1 cellular context compared by ENCODE assay signal in the genomic region with DNA sequence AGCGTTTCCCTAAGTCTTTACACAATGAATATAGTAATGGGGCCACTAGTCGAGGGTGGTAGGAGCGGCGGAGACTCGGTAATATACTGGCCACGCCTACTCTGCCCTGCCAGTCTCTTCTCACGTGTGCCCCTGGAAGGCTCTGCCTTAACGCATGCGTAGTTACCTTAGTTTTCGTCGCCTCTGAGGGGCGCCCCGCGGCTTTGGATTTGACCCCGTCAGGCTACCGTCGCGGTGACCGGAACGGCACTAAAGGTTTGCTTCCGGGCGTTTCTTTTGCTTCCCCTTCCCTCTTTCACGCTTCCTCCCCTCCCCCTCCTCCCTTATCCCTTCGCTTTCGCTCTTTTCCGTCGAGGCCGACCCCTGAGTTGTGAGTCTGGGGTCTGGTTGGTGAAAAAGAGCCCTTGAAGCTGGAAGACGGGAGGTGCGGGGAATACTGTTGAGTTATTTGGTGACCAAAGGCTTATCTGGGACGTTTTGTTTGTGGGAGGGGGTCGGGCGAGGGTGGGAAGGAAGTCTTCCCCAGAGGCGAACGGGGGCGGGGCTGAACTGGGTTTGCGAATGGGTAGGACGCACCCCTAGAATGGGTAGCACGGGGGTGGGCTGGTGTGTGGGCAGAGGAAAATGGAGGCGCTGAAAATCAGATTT.
TF ChIP-seq lines count a peak whose summit lies in the region.

A gene (plus strand): TSS at position 270 of the 648 bp plus-strand sequence. CDS start 1,352 bp downstream, outside the sequence.

TF ChIP-seq in H1, 55 proteins besides CTCF, POLR2A, EP300 and RAD21 (continued from another document):
- peak; percentile 42; the same call in 1 of the 2 replicates for TF ChIP-seq CREB1 (IDR thresholded peaks at IDR 0.05)
- no peak for TF ChIP-seq CBX8 (IDR thresholded peaks at IDR 0.05; ENCODE audit: borderline replicate concordance, low read depth, low read length)
- TF ChIP-seq GABPA (IDR thresholded peaks at IDR 0.05; ENCODE audit: borderline replicate concordance, insufficient read depth, low read length), result peak; percentile 71; the same call in 1 of the 2 replicates
- no peak for TF ChIP-seq BACH1 (IDR thresholded peaks at IDR 0.05; ENCODE audit: low read length)
- peak; percentile 87 to 93; a peak in 3 of 4 replicates for TF ChIP-seq SIN3A (conservative IDR thresholded peaks at IDR 0.05 in 1 of 2, IDR thresholded peaks at IDR 0.05 in 1 of 2; ENCODE audit: low read depth in 1 of 2, low read length in 2 of 2)
- 0 out of 2 replicates have a peak, but pooled peaks have one; percentile 59 for TF ChIP-seq SP4 (IDR thresholded peaks at IDR 0.05; ENCODE audit: low read length)
- no peak; the same call in 1 of the 2 replicates for TF ChIP-seq TBP (IDR thresholded peaks at IDR 0.05; ENCODE audit: low read depth, low read length)
- peak; percentile 74 for TF ChIP-seq TAF1 (IDR thresholded peaks at IDR 0.05; ENCODE audit: low read depth, low read length)
- no peak for TF ChIP-seq CHD2 (IDR thresholded peaks at IDR 0.05; ENCODE audit: low read length)
- TF ChIP-seq, protein P1, sequence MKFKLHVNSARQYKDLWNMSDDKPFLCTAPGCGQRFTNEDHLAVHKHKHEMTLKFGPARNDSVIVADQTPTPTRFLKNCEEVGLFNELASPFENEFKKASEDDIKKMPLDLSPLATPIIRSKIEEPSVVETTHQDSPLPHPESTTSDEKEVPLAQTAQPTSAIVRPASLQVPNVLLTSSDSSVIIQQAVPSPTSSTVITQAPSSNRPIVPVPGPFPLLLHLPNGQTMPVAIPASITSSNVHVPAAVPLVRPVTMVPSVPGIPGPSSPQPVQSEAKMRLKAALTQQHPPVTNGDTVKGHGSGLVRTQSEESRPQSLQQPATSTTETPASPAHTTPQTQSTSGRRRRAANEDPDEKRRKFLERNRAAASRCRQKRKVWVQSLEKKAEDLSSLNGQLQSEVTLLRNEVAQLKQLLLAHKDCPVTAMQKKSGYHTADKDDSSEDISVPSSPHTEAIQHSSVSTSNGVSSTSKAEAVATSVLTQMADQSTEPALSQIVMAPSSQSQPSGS (IDR thresholded peaks at IDR 0.05; ENCODE audit: low read length), result no peak; the same call in 1 of the 2 replicates
- TF ChIP-seq NRF1 (IDR thresholded peaks at IDR 0.05; ENCODE audit: low read depth, low read length), result peak; percentile 44
- no peak for TF ChIP-seq HDAC6 (IDR thresholded peaks at IDR 0.05; ENCODE audit: low read depth, low read length)
- TF ChIP-seq JUND (IDR thresholded peaks at IDR 0.05; ENCODE audit: low read length), result no peak
- TF ChIP-seq SP2 (IDR thresholded peaks at IDR 0.05; ENCODE audit: low read length), result no peak
- no peak for TF ChIP-seq NANOG (IDR thresholded peaks at IDR 0.05; ENCODE audit: insufficient read depth, low read depth, low read length, poor library complexity, severe bottlenecking)
- TF ChIP-seq BRCA1 (IDR thresholded peaks at IDR 0.05; ENCODE audit: low read depth, low read length), result no peak
- 0 out of 2 replicates have a peak, but pooled peaks have one; percentile 13 for TF ChIP-seq YY1 (IDR thresholded peaks at IDR 0.05; ENCODE audit: low read depth, low read length)
- TF ChIP-seq JUN (IDR thresholded peaks at IDR 0.05; ENCODE audit: low read depth, low read length), result no peak
- TF ChIP-seq CTBP2 (IDR thresholded peaks at IDR 0.05; ENCODE audit: borderline replicate concordance, insufficient read depth, insufficient read length, low read length), result no peak
- no peak for TF ChIP-seq CBX5 (IDR thresholded peaks at IDR 0.05; ENCODE audit: low read depth, low read length)
- no peak for TF ChIP-seq SRF (IDR thresholded peaks at IDR 0.05; ENCODE audit: low read depth, low read length)
- TF ChIP-seq HDAC2 (IDR thresholded peaks at IDR 0.05; ENCODE audit: borderline replicate concordance in 1 of 2, low read depth in 2 of 2, low read length in 2 of 2), result peak; percentile 60 to 84; a peak in 1 of 4 replicates
- TF ChIP-seq RFX5 (IDR thresholded peaks at IDR 0.05; ENCODE audit: borderline replicate concordance, low read depth, low read length), result no peak
- TF ChIP-seq TEAD4 (IDR thresholded peaks at IDR 0.05; ENCODE audit: low read depth, low read length), result no peak
- TF ChIP-seq SIX5 (IDR thresholded peaks at IDR 0.05; ENCODE audit: low read depth, low read length), result no peak
- TF ChIP-seq CHD1 (IDR thresholded peaks at IDR 0.05; ENCODE audit: low read depth, low read length), result no peak
- peak; percentile 75; the same call in 1 of the 2 replicates for TF ChIP-seq RBBP5 (IDR thresholded peaks at IDR 0.05; ENCODE audit: borderline replicate concordance, low read depth, low read length)
- TF ChIP-seq ZNF274 (IDR thresholded peaks at IDR 0.05; ENCODE audit: borderline replicate concordance, extremely low read depth, low read length), result no peak
- 0 out of 2 replicates have a peak, but pooled peaks have one; percentile 36 for TF ChIP-seq TCF12 (IDR thresholded peaks at IDR 0.05; ENCODE audit: low read depth, low read length)
- TF ChIP-seq EZH2 (IDR thresholded peaks at IDR 0.05; ENCODE audit: low read depth, low read length, severe bottlenecking), result no peak
- TF ChIP-seq SIRT6 (IDR thresholded peaks at IDR 0.05; ENCODE audit: low read length), result no peak
- peak; percentile 95 for TF ChIP-seq EGR1 (IDR thresholded peaks at IDR 0.05; ENCODE audit: borderline replicate concordance, low read depth, low read length)
- peak in 1 of 2 experiments; percentile 18 for TF ChIP-seq BCL11A (IDR thresholded peaks at IDR 0.05; ENCODE audit: low read depth in 2 of 2, low read length in 2 of 2)
- TF ChIP-seq RXRA (IDR thresholded peaks at IDR 0.05; ENCODE audit: insufficient read depth, low read depth, low read length), result no peak
- TF ChIP-seq MAFK (IDR thresholded peaks at IDR 0.05; ENCODE audit: low read depth, low read length), result no peak
- TF ChIP-seq, protein P2, sequence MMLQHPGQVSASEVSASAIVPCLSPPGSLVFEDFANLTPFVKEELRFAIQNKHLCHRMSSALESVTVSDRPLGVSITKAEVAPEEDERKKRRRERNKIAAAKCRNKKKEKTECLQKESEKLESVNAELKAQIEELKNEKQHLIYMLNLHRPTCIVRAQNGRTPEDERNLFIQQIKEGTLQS (IDR thresholded peaks at IDR 0.05; ENCODE audit: insufficient read depth, low read depth, low read length), result no peak
- TF ChIP-seq GTF2F1 (IDR thresholded peaks at IDR 0.05; ENCODE audit: borderline replicate concordance, low read depth, low read length), result peak; percentile 49; the same call in 1 of the 2 replicates
- no peak for TF ChIP-seq KDM1A (IDR thresholded peaks at IDR 0.05; ENCODE audit: borderline replicate concordance, low read length)
- TF ChIP-seq, protein P3, sequence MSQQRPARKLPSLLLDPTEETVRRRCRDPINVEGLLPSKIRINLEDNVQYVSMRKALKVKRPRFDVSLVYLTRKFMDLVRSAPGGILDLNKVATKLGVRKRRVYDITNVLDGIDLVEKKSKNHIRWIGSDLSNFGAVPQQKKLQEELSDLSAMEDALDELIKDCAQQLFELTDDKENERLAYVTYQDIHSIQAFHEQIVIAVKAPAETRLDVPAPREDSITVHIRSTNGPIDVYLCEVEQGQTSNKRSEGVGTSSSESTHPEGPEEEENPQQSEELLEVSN (IDR thresholded peaks at IDR 0.05), result peak; percentile 28; the same call in 1 of the 2 replicates
- TF ChIP-seq, protein P4, sequence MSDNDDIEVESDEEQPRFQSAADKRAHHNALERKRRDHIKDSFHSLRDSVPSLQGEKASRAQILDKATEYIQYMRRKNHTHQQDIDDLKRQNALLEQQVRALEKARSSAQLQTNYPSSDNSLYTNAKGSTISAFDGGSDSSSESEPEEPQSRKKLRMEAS (IDR thresholded peaks at IDR 0.05), result peak; percentile 56
- peak; percentile 63; the same call in 1 of the 2 replicates for TF ChIP-seq PHF8 (conservative IDR thresholded peaks at IDR 0.05; ENCODE audit: low read depth, low read length)
- TF ChIP-seq, protein P5, sequence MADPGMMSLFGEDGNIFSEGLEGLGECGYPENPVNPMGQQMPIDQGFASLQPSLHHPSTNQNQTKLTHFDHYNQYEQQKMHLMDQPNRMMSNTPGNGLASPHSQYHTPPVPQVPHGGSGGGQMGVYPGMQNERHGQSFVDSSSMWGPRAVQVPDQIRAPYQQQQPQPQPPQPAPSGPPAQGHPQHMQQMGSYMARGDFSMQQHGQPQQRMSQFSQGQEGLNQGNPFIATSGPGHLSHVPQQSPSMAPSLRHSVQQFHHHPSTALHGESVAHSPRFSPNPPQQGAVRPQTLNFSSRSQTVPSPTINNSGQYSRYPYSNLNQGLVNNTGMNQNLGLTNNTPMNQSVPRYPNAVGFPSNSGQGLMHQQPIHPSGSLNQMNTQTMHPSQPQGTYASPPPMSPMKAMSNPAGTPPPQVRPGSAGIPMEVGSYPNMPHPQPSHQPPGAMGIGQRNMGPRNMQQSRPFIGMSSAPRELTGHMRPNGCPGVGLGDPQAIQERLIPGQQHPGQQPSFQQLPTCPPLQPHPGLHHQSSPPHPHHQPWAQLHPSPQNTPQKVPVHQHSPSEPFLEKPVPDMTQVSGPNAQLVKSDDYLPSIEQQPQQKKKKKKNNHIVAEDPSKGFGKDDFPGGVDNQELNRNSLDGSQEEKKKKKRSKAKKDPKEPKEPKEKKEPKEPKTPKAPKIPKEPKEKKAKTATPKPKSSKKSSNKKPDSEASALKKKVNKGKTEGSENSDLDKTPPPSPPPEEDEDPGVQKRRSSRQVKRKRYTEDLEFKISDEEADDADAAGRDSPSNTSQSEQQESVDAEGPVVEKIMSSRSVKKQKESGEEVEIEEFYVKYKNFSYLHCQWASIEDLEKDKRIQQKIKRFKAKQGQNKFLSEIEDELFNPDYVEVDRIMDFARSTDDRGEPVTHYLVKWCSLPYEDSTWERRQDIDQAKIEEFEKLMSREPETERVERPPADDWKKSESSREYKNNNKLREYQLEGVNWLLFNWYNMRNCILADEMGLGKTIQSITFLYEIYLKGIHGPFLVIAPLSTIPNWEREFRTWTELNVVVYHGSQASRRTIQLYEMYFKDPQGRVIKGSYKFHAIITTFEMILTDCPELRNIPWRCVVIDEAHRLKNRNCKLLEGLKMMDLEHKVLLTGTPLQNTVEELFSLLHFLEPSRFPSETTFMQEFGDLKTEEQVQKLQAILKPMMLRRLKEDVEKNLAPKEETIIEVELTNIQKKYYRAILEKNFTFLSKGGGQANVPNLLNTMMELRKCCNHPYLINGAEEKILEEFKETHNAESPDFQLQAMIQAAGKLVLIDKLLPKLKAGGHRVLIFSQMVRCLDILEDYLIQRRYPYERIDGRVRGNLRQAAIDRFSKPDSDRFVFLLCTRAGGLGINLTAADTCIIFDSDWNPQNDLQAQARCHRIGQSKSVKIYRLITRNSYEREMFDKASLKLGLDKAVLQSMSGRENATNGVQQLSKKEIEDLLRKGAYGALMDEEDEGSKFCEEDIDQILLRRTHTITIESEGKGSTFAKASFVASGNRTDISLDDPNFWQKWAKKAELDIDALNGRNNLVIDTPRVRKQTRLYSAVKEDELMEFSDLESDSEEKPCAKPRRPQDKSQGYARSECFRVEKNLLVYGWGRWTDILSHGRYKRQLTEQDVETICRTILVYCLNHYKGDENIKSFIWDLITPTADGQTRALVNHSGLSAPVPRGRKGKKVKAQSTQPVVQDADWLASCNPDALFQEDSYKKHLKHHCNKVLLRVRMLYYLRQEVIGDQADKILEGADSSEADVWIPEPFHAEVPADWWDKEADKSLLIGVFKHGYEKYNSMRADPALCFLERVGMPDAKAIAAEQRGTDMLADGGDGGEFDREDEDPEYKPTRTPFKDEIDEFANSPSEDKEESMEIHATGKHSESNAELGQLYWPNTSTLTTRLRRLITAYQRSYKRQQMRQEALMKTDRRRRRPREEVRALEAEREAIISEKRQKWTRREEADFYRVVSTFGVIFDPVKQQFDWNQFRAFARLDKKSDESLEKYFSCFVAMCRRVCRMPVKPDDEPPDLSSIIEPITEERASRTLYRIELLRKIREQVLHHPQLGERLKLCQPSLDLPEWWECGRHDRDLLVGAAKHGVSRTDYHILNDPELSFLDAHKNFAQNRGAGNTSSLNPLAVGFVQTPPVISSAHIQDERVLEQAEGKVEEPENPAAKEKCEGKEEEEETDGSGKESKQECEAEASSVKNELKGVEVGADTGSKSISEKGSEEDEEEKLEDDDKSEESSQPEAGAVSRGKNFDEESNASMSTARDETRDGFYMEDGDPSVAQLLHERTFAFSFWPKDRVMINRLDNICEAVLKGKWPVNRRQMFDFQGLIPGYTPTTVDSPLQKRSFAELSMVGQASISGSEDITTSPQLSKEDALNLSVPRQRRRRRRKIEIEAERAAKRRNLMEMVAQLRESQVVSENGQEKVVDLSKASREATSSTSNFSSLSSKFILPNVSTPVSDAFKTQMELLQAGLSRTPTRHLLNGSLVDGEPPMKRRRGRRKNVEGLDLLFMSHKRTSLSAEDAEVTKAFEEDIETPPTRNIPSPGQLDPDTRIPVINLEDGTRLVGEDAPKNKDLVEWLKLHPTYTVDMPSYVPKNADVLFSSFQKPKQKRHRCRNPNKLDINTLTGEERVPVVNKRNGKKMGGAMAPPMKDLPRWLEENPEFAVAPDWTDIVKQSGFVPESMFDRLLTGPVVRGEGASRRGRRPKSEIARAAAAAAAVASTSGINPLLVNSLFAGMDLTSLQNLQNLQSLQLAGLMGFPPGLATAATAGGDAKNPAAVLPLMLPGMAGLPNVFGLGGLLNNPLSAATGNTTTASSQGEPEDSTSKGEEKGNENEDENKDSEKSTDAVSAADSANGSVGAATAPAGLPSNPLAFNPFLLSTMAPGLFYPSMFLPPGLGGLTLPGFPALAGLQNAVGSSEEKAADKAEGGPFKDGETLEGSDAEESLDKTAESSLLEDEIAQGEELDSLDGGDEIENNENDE (IDR thresholded peaks at IDR 0.05; ENCODE audit: insufficient replicate concordance, low read length), result no peak
- 0 out of 2 replicates have a peak, but pooled peaks have one; percentile 20 for TF ChIP-seq KDM5A (IDR thresholded peaks at IDR 0.05; ENCODE audit: low read length)
- no peak for TF ChIP-seq SUZ12 (IDR thresholded peaks at IDR 0.05; ENCODE audit: low read length)
